In genomic region chr11:58927393-58928081, GRCh38 we compare ENCODE assay signal across 9 cellular contexts. TPM values are rescaled to one million over a fixed set of nuclear protein-coding genes. Genes with fewer than 3 reads are reported as not detected.
DNase-seq lines count a peak whose midpoint lies in the region; ATAC-seq and TF ChIP-seq lines count a peak whose summit lies in the region.
"Had no signal": no experiment of that assay in that cellular context is flagged by ENCODE, and none has a peak within 500 bp of the region (broad histone marks: within the 10 kb centered on the region; RNA-seq: fewer than 3 reads in every experiment).

No MANE protein-coding gene starts in this region.

- H3K4me3 ChIP-seq in DND-41 (ENCODE audit: low read depth in 1 of 2, low read length in 2 of 2), result no peak overlapping the region
- peak overlapping the region in 42 of 59 donors; percentile 2 to 54 (median 24) for H3K4me3 ChIP-seq in dorsolateral prefrontal cortex
- H3K4me3 ChIP-seq in tibial artery, result no peak overlapping the region

- H3K27ac Mint-ChIP-seq in stimulated activated effector memory CD8-positive, alpha-beta T cell treated with anti-CD3 and anti-CD28 coated beads, Interleukin-12 subunit alpha, Interleukin-12 subunit beta, amount 100 ng/mL, for 72 hours, result no peak overlapping the region

- ATAC-seq in DND-41 (ENCODE audit: insufficient read depth, low read depth) (peak; percentile 58; the same call in 2 of the 3 replicates), omental fat pad (ENCODE audit: low FRiP score) (peak; percentile 67)
- ATAC-seq in stimulated activated effector memory CD8-positive, alpha-beta T cell treated with anti-CD3 and anti-CD28 coated beads, Interleukin-12 subunit alpha, Interleukin-12 subunit beta, amount 100 ng/mL, for 72 hours, result no peak

- no peak overlapping the region for H3K4me2 ChIP-seq in DND-41 (ENCODE audit: insufficient read depth, low read length)

- no peaks in the 10 kb centered on the region for H3K9me3 ChIP-seq in DND-41 (ENCODE audit: insufficient read depth, low read length, severe bottlenecking)
- H3K9me3 ChIP-seq in tibial artery, result no peaks in the 10 kb centered on the region

- H3K79me2 ChIP-seq in DND-41 (ENCODE audit: insufficient read depth, low read length), result no peaks in the 10 kb centered on the region

- H3K27me3 ChIP-seq in DND-41 (ENCODE audit: insufficient read depth, low read length, poor library complexity) (peaks cover 28% of the 10 kb centered on the region), dorsolateral prefrontal cortex (peaks cover 0 to 43% (median 19%) of the 10 kb centered on the region in 45 donors), tibial artery (peaks cover 0 to 11% of the 10 kb centered on the region in 2 donors)

- no peaks in the 10 kb centered on the region for H3K9me3 Mint-ChIP-seq in stimulated activated effector memory CD8-positive, alpha-beta T cell treated with anti-CD3 and anti-CD28 coated beads, Interleukin-12 subunit alpha, Interleukin-12 subunit beta, amount 100 ng/mL, for 72 hours

- no peak overlapping the region for H2AFZ ChIP-seq in DND-41 (ENCODE audit: low read depth, low read length)

- H3K9ac ChIP-seq in DND-41 (ENCODE audit: low read depth, low read length), result no peak overlapping the region

- intact Hi-C loops in dorsolateral prefrontal cortex (cut with DNase I), result no loop called here
- intact Hi-C loops in tibial artery (cut with DNase I; ENCODE audit: low total_unique reads), result no loop called here

- no peaks in the 10 kb centered on the region for H3K4me1 ChIP-seq in DND-41 (ENCODE audit: insufficient read depth, low read length)
- H3K4me1 ChIP-seq in tibial artery, result peaks cover 0 to 9% (median 3%) of the 10 kb centered on the region in 4 donors

- no peaks in the 10 kb centered on the region for H3K36me3 ChIP-seq in DND-41 (ENCODE audit: insufficient read depth, low read length)
- H3K36me3 ChIP-seq in tibial artery, result no peaks in the 10 kb centered on the region

- peaks cover 14% of the 10 kb centered on the region for H3K4me1 Mint-ChIP-seq in stimulated activated effector memory CD8-positive, alpha-beta T cell treated with anti-CD3 and anti-CD28 coated beads, Interleukin-12 subunit alpha, Interleukin-12 subunit beta, amount 100 ng/mL, for 72 hours

- no peak for TF ChIP-seq CTCF in DND-41 (IDR thresholded peaks at IDR 0.05; ENCODE audit: borderline replicate concordance, extremely low read depth, low read length, poor library complexity, severe bottlenecking)
- no peak for TF ChIP-seq CTCF in dorsolateral prefrontal cortex (IDR thresholded peaks at IDR 0.05 in 54 of 56, conservative IDR thresholded peaks at IDR 0.05 in 2 of 56; ENCODE audit: low read depth in 1 of 56, partially characterized antibody in 56 of 56)
- no peak for TF ChIP-seq CTCF in omental fat pad (IDR thresholded peaks at IDR 0.05)
- TF ChIP-seq CTCF in tibial artery (IDR thresholded peaks at IDR 0.05), result no peak

- H3K36me3 Mint-ChIP-seq in stimulated activated effector memory CD8-positive, alpha-beta T cell treated with anti-CD3 and anti-CD28 coated beads, Interleukin-12 subunit alpha, Interleukin-12 subunit beta, amount 100 ng/mL, for 72 hours, result no peaks in the 10 kb centered on the region

- DNase-seq in DND-41, result peak; percentile 29
- DNase-seq in NCI-H2081 (lab: John Stamatoyannopoulos, UW), result peak; percentile 82 to 92
- DNase-seq in dorsolateral prefrontal cortex, result no peak
- no peak for DNase-seq in omental fat pad (ENCODE audit: low spot score)
- DNase-seq in GDM1 (lab: John Stamatoyannopoulos, UW), result no peak
- DNase-seq in tibial artery, result no peak
- no peak for DNase-seq in KBM-7
- DNase-seq in stimulated activated effector memory CD8-positive, alpha-beta T cell treated with anti-CD3 and anti-CD28 coated beads, Interleukin-12 subunit alpha, Interleukin-12 subunit beta, amount 100 ng/mL, for 72 hours (ENCODE audit: low spot score in 2 of 2), result no peak

- no peaks in the 10 kb centered on the region for H4K20me1 ChIP-seq in DND-41 (ENCODE audit: insufficient read depth, low read length)

- in situ Hi-C loops in KBM-7 (cut with MboI; ENCODE audit: low pct_unique_long_range_greater_than_20kb, low sequenced_read_pairs), result no loop called here

- H3K4me3 Mint-ChIP-seq in stimulated activated effector memory CD8-positive, alpha-beta T cell treated with anti-CD3 and anti-CD28 coated beads, Interleukin-12 subunit alpha, Interleukin-12 subunit beta, amount 100 ng/mL, for 72 hours, result no peak overlapping the region

- H3K27ac ChIP-seq in DND-41 (ENCODE audit: low read length) (no peak overlapping the region), dorsolateral prefrontal cortex (no peak overlapping the region), tibial artery (no peak overlapping the region)

RNA-seq across cellular contexts. Expression of gene GLYATL1, which starts 11.8 kb away (rescaled TPM):
- total RNA-seq in dorsolateral prefrontal cortex, result 1 to 10 TPM in 21 of 120 experiments, under 1 TPM in 60, not detected in 39; 0.18 to 3.9 (median 0.76) TPM
- under 1 TPM in 1 of 4 donors, not detected in 3; 0.69 TPM for total RNA-seq in omental fat pad
- total RNA-seq: endothelial cell of umbilical vein had no signal

Comparison
In these comparisons a context has a peak if more than half of its experiments do, and no peak if none do; other contexts are left out.
1. DNase-seq: peak in DND-41 (single experiment) and NCI-H2081 (2 of 2); none in dorsolateral prefrontal cortex (0 of 10), omental fat pad (single experiment), GDM1 (single experiment), tibial artery (0 of 2), KBM-7 (single experiment) and stimulated activated effector memory CD8-positive, alpha-beta T cell treated with anti-CD3 and anti-CD28 coated beads, Interleukin-12 subunit alpha, Interleukin-12 subunit beta, amount 100 ng/mL, for 72 hours (0 of 2).
2. H3K4me3 ChIP-seq: peak in dorsolateral prefrontal cortex (42 of 59); none in DND-41 (0 of 2) and tibial artery (0 of 2).